In the genomic region with DNA sequence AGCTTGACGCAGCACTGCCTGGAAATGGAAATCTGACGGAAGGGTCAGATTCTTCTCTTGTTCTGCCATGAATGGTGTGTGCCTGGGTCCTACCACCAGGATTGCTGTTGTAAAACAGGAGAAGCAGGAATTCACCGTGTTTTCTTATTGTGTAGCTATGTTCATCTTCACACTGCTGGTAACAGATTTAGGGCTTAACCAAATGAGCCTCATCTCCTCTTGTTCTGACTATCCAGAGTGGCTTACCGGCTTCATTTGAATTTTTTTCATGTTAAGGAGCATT, we compare ENCODE assay signal across 13 cellular contexts.
DNase-seq lines count a peak whose midpoint lies in the region; ATAC-seq and TF ChIP-seq lines count a peak whose summit lies in the region.
"Had no signal": no experiment of that assay in that cellular context is flagged by ENCODE, and none has a peak within 500 bp of the region (broad histone marks: within the 10 kb centered on the region; RNA-seq: fewer than 3 reads in every experiment).

No MANE protein-coding gene starts in this region.

- peak overlapping the region; percentile 97 for H3K27ac ChIP-seq in KOPT-K1 (ENCODE audit: low read depth, low read length, poor library complexity, severe bottlenecking)
- H3K27ac ChIP-seq: vagina had no signal

- no peaks in the 10 kb centered on the region for H3K9me3 ChIP-seq in KOPT-K1 (ENCODE audit: insufficient read depth, low read length, poor library complexity, severe bottlenecking)
- H3K9me3 ChIP-seq: vagina had no signal

- H3K9me3 Mint-ChIP-seq in activated naive CD4-positive, alpha-beta T cell treated with anti-CD3 and anti-CD28 coated beads, Interleukin-2, amount 10 ng/mL, durations not matched to agents 7 days and 5 days: no peaks in the 10 kb centered on the region
- no peaks in the 10 kb centered on the region for H3K9me3 Mint-ChIP-seq in stimulated activated effector memory CD8-positive, alpha-beta T cell treated with anti-CD3 and anti-CD28 coated beads, Interleukin-12 subunit alpha, Interleukin-12 subunit beta, amount 100 ng/mL, for 72 hours

- peak; percentile 11 for TF ChIP-seq CTCF in cardiac fibroblast (IDR thresholded peaks at IDR 0.05; ENCODE audit: low read depth, low read length)

- CTCF ChIA-PET in activated naive CD4-positive, alpha-beta T cell treated with anti-CD3 and anti-CD28 coated beads, Interleukin-2, amount 10 ng/mL, durations not matched to agents 7 days and 5 days (lab: Charles Lee): no interaction called here
- CTCF ChIA-PET in HEK293T (lab: Yijun Ruan, JAX): no interaction called here

- no peak for DNase-seq in activated naive CD4-positive, alpha-beta T cell treated with anti-CD3 and anti-CD28 coated beads, Interleukin-2, amount 10 ng/mL, durations not matched to agents 7 days and 5 days
- no peak for DNase-seq in activated naive CD4-positive, alpha-beta T cell treated with Interleukin-2 at 50 U/mL for 16 hours
- DNase-seq in cardiac fibroblast (ENCODE audit: low read depth in 2 of 2): no peak
- no peak for DNase-seq in stimulated activated effector memory CD8-positive, alpha-beta T cell treated with anti-CD3 and anti-CD28 coated beads, Interleukin-12 subunit alpha, Interleukin-12 subunit beta, amount 100 ng/mL, for 72 hours (ENCODE audit: low spot score in 2 of 2)
- no peak for DNase-seq in HEK293T (ENCODE audit: extremely low spot score)
- DNase-seq in dedifferentiated amniotic fluid mesenchymal stem cell (ENCODE audit: extremely low spot score): no peak
- DNase-seq: hippocampal formation, Kasumi-1, left ventricle myocardium superior, NCI-H2081 had no signal

- H3K27me3 Mint-ChIP-seq in activated naive CD4-positive, alpha-beta T cell treated with anti-CD3 and anti-CD28 coated beads, Interleukin-2, amount 10 ng/mL, durations not matched to agents 7 days and 5 days: no peaks in the 10 kb centered on the region

- H3K4me3 ChIP-seq in cardiac fibroblast (replicated peaks in 1 of 2; ENCODE audit: low read depth in 2 of 2, low read length in 2 of 2): no peak overlapping the region
- H3K4me3 ChIP-seq: vagina had no signal

- H3K27ac Mint-ChIP-seq in activated naive CD4-positive, alpha-beta T cell treated with anti-CD3 and anti-CD28 coated beads, Interleukin-2, amount 10 ng/mL, durations not matched to agents 7 days and 5 days: peak overlapping the region; percentile 87
- H3K27ac Mint-ChIP-seq in stimulated activated effector memory CD8-positive, alpha-beta T cell treated with anti-CD3 and anti-CD28 coated beads, Interleukin-12 subunit alpha, Interleukin-12 subunit beta, amount 100 ng/mL, for 72 hours: peak overlapping the region; percentile 97

- POLR2A ChIA-PET in HEK293T (lab: Yijun Ruan, JAX): no interaction called here

- ATAC-seq in stimulated activated effector memory CD8-positive, alpha-beta T cell treated with anti-CD3 and anti-CD28 coated beads, Interleukin-12 subunit alpha, Interleukin-12 subunit beta, amount 100 ng/mL, for 72 hours: no peak
- ATAC-seq in GM18867 (IDR thresholded peaks at IDR 0.05; ENCODE audit: unreplicated experiment): no peak
- ATAC-seq: left ventricle myocardium superior had no signal

- H3K4me3 Mint-ChIP-seq in activated naive CD4-positive, alpha-beta T cell treated with anti-CD3 and anti-CD28 coated beads, Interleukin-2, amount 10 ng/mL, durations not matched to agents 7 days and 5 days: peak overlapping the region; percentile 18
- peak overlapping the region; percentile 66 for H3K4me3 Mint-ChIP-seq in stimulated activated effector memory CD8-positive, alpha-beta T cell treated with anti-CD3 and anti-CD28 coated beads, Interleukin-12 subunit alpha, Interleukin-12 subunit beta, amount 100 ng/mL, for 72 hours

- peaks cover 41% of the 10 kb centered on the region for H3K36me3 ChIP-seq in KOPT-K1 (ENCODE audit: insufficient read depth, low read length)

- peaks cover 92% of the 10 kb centered on the region for H3K4me1 Mint-ChIP-seq in activated naive CD4-positive, alpha-beta T cell treated with anti-CD3 and anti-CD28 coated beads, Interleukin-2, amount 10 ng/mL, durations not matched to agents 7 days and 5 days
- H3K4me1 Mint-ChIP-seq in stimulated activated effector memory CD8-positive, alpha-beta T cell treated with anti-CD3 and anti-CD28 coated beads, Interleukin-12 subunit alpha, Interleukin-12 subunit beta, amount 100 ng/mL, for 72 hours: peaks cover 81% of the 10 kb centered on the region

- peaks cover 75% of the 10 kb centered on the region for H3K36me3 Mint-ChIP-seq in activated naive CD4-positive, alpha-beta T cell treated with anti-CD3 and anti-CD28 coated beads, Interleukin-2, amount 10 ng/mL, durations not matched to agents 7 days and 5 days
- peaks cover 100% of the 10 kb centered on the region for H3K36me3 Mint-ChIP-seq in stimulated activated effector memory CD8-positive, alpha-beta T cell treated with anti-CD3 and anti-CD28 coated beads, Interleukin-12 subunit alpha, Interleukin-12 subunit beta, amount 100 ng/mL, for 72 hours

TF ChIP-seq in HEK293T, 16 proteins besides CTCF, POLR2A, EP300 and RAD21:
- no peak for TF ChIP-seq TARDBP (IDR thresholded peaks at IDR 0.05)
- TF ChIP-seq LEF1 (IDR thresholded peaks at IDR 0.05; ENCODE audit: borderline replicate concordance): no peak
- no peak for TF ChIP-seq CTBP1 (IDR thresholded peaks at IDR 0.05; ENCODE audit: borderline replicate concordance)
